Comparison of ENCODE assay signal across 29 cellular contexts in the genomic region with DNA sequence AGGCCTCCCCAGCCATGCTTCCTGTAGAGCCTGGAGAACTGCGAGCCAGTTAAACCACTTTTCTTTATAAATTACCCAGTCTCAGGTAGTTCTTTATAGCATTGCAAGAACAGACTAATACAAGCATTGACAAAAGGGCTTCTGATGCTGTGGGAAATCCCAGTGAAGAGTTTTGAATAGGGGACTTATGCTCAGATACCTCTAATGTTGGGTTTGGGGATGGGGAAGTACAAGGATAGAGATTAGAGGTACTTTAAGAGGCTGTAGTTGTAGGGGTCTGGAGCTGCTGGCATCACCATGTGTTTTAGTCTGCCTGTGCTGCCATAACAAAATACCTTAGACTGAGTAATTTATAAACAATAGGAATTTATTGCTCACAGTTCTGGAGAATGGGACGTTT.
"Had no signal": no experiment of that assay in that cellular context is flagged by ENCODE, and none has a peak within 500 bp of the region (broad histone marks: within the 10 kb centered on the region; RNA-seq: fewer than 3 reads in every experiment).

No MANE protein-coding gene starts in this region.

- H3K9me3 Mint-ChIP-seq: immature natural killer cell, memory B cell, natural killer cell, neural crest cell had no signal

- H3K27me3 Mint-ChIP-seq: memory B cell, progenitor cell of endocrine pancreas had no signal

- H3K4me3 Mint-ChIP-seq: immature natural killer cell, memory B cell, natural killer cell, neural crest cell had no signal

- H3K4me3 ChIP-seq: esophagus muscularis mucosa, lower lobe of right lung, right lobe of liver, thoracic aorta, tibial nerve, upper lobe of left lung had no signal

- ATAC-seq: foreskin keratinocyte; left ventricle myocardium superior; lower lobe of right lung; natural killer cell; right lobe of liver; stimulated activated naive CD8-positive, alpha-beta T cell treated with anti-CD3 and anti-CD28 coated beads, Interleukin-15, Interleukin-2, amounts not matched to agents 100 U/mL and 50 U/mL, for 24 hours had no signal

- H3K27ac ChIP-seq: esophagus muscularis mucosa, foreskin keratinocyte, lower lobe of right lung, neutrophil, parathyroid adenoma, right lobe of liver, thoracic aorta, tibial nerve, upper lobe of left lung had no signal

- H2AFZ ChIP-seq: parathyroid adenoma had no signal

- H3K9me3 ChIP-seq: esophagus muscularis mucosa, lower lobe of right lung, neutrophil, right lobe of liver, thoracic aorta, tibial nerve, upper lobe of left lung had no signal

- H3K36me3 ChIP-seq: esophagus muscularis mucosa, lower lobe of right lung, neutrophil, right lobe of liver, thoracic aorta, tibial nerve, upper lobe of left lung had no signal

- H3K9ac ChIP-seq: parathyroid adenoma had no signal

- H3K27ac Mint-ChIP-seq: immature natural killer cell, memory B cell, progenitor cell of endocrine pancreas had no signal

- H3K27me3 ChIP-seq: esophagus muscularis mucosa, foreskin keratinocyte, neutrophil, right lobe of liver, tibial nerve, upper lobe of left lung had no signal

- DNase-seq: dermis blood vessel endothelial cell; effector memory CD4-positive, alpha-beta T cell; foreskin keratinocyte; glutamatergic neuron; hypothalamus; immature natural killer cell; islet precursor cell; kidney glomerular epithelial cell; left ventricle myocardium superior; lower lobe of right lung; natural killer cell; right lobe of liver; small intestine; stimulated activated CD4-positive, alpha-beta T cell treated with anti-CD3 and anti-CD28 coated beads, Interleukin-15, amount 100 ng/mL, for 24 hours; stimulated activated CD4-positive, alpha-beta T cell treated with anti-CD3 and anti-CD28 coated beads, Interleukin-2, amount 100 ng/mL, for 48 hours; stimulated activated naive CD8-positive, alpha-beta T cell treated with anti-CD3 and anti-CD28 coated beads, Interleukin-15, Interleukin-2, amounts not matched to agents 100 U/mL and 50 U/mL, for 24 hours; substantia nigra; upper lobe of left lung had no signal

- H3K36me3 Mint-ChIP-seq: immature natural killer cell, natural killer cell had no signal

- FAIRE-seq: colon, endothelial cell of umbilical vein, small intestine, urothelium cell line had no signal

- H3K4me1 ChIP-seq: lower lobe of right lung, parathyroid adenoma had no signal
